ENCODE assay signal across 10 cellular contexts in genomic region chr19:18999896-19000620, GRCh38. TPM values are rescaled to one million over a fixed set of nuclear protein-coding genes. Genes with fewer than 3 reads are reported as not detected.
DNase-seq lines count a peak whose midpoint lies in the region; ATAC-seq and FAIRE-seq lines count a peak whose summit lies in the region.
"Had no signal": no experiment of that assay in that cellular context is flagged by ENCODE, and none has a peak within 500 bp of the region (broad histone marks: within the 10 kb centered on the region; RNA-seq: fewer than 3 reads in every experiment).

No MANE protein-coding gene starts in this region.

- intact Hi-C loops in naive thymus-derived CD4-positive, alpha-beta T cell (cut with micrococcal nuclease), result no loop called here
- intact Hi-C loops in posterior cingulate gyrus (cut with DNase I), result loop anchor here (5.0 kb wide), 1 partner anchor 137 kb away; the partner anchor contains the start of gene TMEM161A

- H3K4me3 ChIP-seq in naive thymus-derived CD4-positive, alpha-beta T cell (ENCODE audit: low read length), result no peak overlapping the region

- H3K4me1 Mint-ChIP-seq in IgD-negative memory B cell, result peaks cover 0 to 3% (median 1%) of the 10 kb centered on the region in 3 donors
- peaks cover 11 to 30% (median 24%) of the 10 kb centered on the region in 7 donors for H3K4me1 Mint-ChIP-seq in naive thymus-derived CD4-positive, alpha-beta T cell

- peaks cover 0 to 84% (median 16%) of the 10 kb centered on the region in 3 experiments for H3K36me3 ChIP-seq in naive thymus-derived CD4-positive, alpha-beta T cell (ENCODE audit: control insufficient read depth in 2 of 3, insufficient read depth in 3 of 3, low read length in 3 of 3)

- no peaks in the 10 kb centered on the region for H3K9me3 Mint-ChIP-seq in IgD-negative memory B cell
- H3K9me3 Mint-ChIP-seq in naive thymus-derived CD4-positive, alpha-beta T cell, result peaks cover 0 to 1% (median 0%) of the 10 kb centered on the region in 11 donors

- peaks cover 2% of the 10 kb centered on the region for H3K36me3 Mint-ChIP-seq in IgD-negative memory B cell
- H3K36me3 Mint-ChIP-seq in naive thymus-derived CD4-positive, alpha-beta T cell, result peaks cover 15 to 42% (median 19%) of the 10 kb centered on the region in 5 donors

- DNase-seq in NCI-H82 (lab: John Stamatoyannopoulos, UW) (peak; percentile 38), NCI-H82 treated with DMSO at 0.1 percent for 48 hours (lab: John Stamatoyannopoulos, UW; ENCODE audit: unreplicated experiment) (no peak), cerebellar cortex (ENCODE audit: low spot score) (peak; percentile 50), posterior cingulate gyrus (no peak), urothelium cell line (ENCODE audit: low spot score) (no peak)
- no peak for DNase-seq in naive thymus-derived CD4-positive, alpha-beta T cell

- no peak overlapping the region for H3K4me3 Mint-ChIP-seq in IgD-negative memory B cell
- peak overlapping the region in 1 of 10 donors; percentile 28 for H3K4me3 Mint-ChIP-seq in naive thymus-derived CD4-positive, alpha-beta T cell

- no peak for ATAC-seq in naive thymus-derived CD4-positive, alpha-beta T cell
- no peak for ATAC-seq in HG03139 (IDR thresholded peaks at IDR 0.05; ENCODE audit: unreplicated experiment)
- ATAC-seq: Right ventricle myocardium inferior had no signal

- H3K9me3 ChIP-seq in naive thymus-derived CD4-positive, alpha-beta T cell (ENCODE audit: control insufficient read depth in 2 of 3, low read length in 3 of 3), result no peaks in the 10 kb centered on the region

- H3K4me1 ChIP-seq in naive thymus-derived CD4-positive, alpha-beta T cell (ENCODE audit: control insufficient read depth in 2 of 2, insufficient read depth in 2 of 2, low read length in 2 of 2), result no peaks in the 10 kb centered on the region

- FAIRE-seq in urothelium cell line (lab: Jason Lieb, UNC), result no peak
- FAIRE-seq: GM18507 had no signal

- no peaks in the 10 kb centered on the region for H3K27me3 ChIP-seq in naive thymus-derived CD4-positive, alpha-beta T cell (ENCODE audit: control insufficient read depth in 2 of 2, insufficient read depth in 2 of 2, low read length in 2 of 2)

- peak overlapping the region in 2 of 3 donors; percentile 22 to 63 for H3K27ac Mint-ChIP-seq in IgD-negative memory B cell
- peak overlapping the region; percentile 11 to 93 (median 43) for H3K27ac Mint-ChIP-seq in naive thymus-derived CD4-positive, alpha-beta T cell

- CTCF ChIA-PET in naive thymus-derived CD4-positive, alpha-beta T cell (lab: Charles Lee), result no interaction called here

- POLR2A ChIA-PET in naive thymus-derived CD4-positive, alpha-beta T cell (lab: Charles Lee), result no interaction called here

- H3K27ac ChIP-seq in naive thymus-derived CD4-positive, alpha-beta T cell (ENCODE audit: low read depth, low read length), result no peak overlapping the region

- H3K27me3 Mint-ChIP-seq in IgD-negative memory B cell, result no peaks in the 10 kb centered on the region
- H3K27me3 Mint-ChIP-seq in naive thymus-derived CD4-positive, alpha-beta T cell, result no peaks in the 10 kb centered on the region

RNA-seq across cellular contexts. Expression of gene SUGP2, which starts 33.3 kb away (rescaled TPM):
- 11.8 TPM for polyA plus RNA-seq in IgD-negative memory B cell
- total RNA-seq in naive thymus-derived CD4-positive, alpha-beta T cell, result 100 to 1,000 TPM; 116 to 145 (median 129) TPM
- polyA plus RNA-seq in naive thymus-derived CD4-positive, alpha-beta T cell, result 10 to 100 TPM in 1 of 2 donors, 1 to 10 TPM in 1; 9.3 to 15.0 TPM

RNA-seq across cellular contexts. Expression of gene ARMC6, which starts 33.3 kb away (rescaled TPM):
- polyA plus RNA-seq in IgD-negative memory B cell, result 27.9 TPM
- total RNA-seq in naive thymus-derived CD4-positive, alpha-beta T cell, result 10 to 100 TPM; 14.0 to 32.6 (median 15.0) TPM
- 10 to 100 TPM; 33.1 to 41.9 TPM for polyA plus RNA-seq in naive thymus-derived CD4-positive, alpha-beta T cell

RNA-seq across cellular contexts. Expression of gene HOMER3, which starts 59.0 kb away (rescaled TPM):
- 25.2 TPM for polyA plus RNA-seq in IgD-negative memory B cell
- total RNA-seq in naive thymus-derived CD4-positive, alpha-beta T cell, result 10 to 100 TPM in 1 of 5 experiments, 1 to 10 TPM in 1, under 1 TPM in 2, not detected in 1; 0.53 to 16.3 (median 1.4) TPM
- not detected for polyA plus RNA-seq in naive thymus-derived CD4-positive, alpha-beta T cell

Comparison
In these comparisons a context has a peak if more than half of its experiments do, and no peak if none do; other contexts are left out.
1. DNase-seq: peak in NCI-H82 (single experiment) and cerebellar cortex (single experiment); none in NCI-H82 treated with DMSO at 0.1 percent for 48 hours (single experiment), naive thymus-derived CD4-positive, alpha-beta T cell (0 of 9), posterior cingulate gyrus (0 of 10) and urothelium cell line (single experiment).
2. RNA of gene HOMER3, which starts 59.0 kb away (polyA plus RNA-seq): 25.2 TPM in IgD-negative memory B cell (single experiment); not detected in naive thymus-derived CD4-positive, alpha-beta T cell; every median in the first group is over 10 times any median in the second.